ENCODE assay signal across 8 cellular contexts in the genomic region with DNA sequence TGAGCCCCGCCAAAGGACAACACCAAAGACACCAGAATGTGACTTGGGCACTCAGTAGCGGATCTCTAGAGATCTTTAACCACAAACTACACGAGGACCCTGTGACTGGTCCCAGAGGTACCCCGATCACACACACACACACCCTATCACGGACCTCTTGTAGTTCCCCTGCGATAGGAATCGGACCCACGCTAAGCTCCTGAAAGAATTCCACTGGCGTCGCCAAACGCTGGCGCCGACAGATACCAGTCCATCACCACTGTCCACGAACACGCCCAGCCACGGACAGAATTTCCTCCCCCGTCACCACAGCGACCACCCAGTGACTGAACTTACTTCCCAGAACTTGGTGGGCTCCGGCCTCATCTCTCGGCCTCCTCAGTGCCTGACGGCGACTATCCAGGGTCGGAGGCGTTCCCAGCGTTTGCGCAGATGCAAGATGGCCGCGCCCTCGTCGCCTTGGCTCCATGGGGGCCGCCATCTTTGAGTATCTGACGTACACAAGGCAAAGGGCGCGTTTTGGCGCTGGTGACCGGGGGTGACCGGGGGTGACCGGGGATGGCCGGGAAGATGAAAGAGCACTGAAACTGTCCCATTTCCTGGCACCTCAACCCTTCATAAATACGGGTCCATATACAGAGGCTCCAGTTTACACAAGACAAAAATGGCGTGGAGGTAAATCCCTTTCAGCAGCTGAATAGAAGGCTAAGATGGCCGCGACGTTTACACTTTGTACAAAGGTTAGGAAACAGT. TPM values are rescaled to one million over a fixed set of nuclear protein-coding genes. Genes with fewer than 3 reads are reported as not detected.
DNase-seq lines count a peak whose midpoint lies in the region; ATAC-seq, FAIRE-seq and TF ChIP-seq lines count a peak whose summit lies in the region.

Gene ZNF615, minus strand, starts transcription at position 407 of the 753 bp plus-strand sequence. CDS start 4,500 bp downstream, outside the sequence.

- H3K9me3 Mint-ChIP-seq in mesothelial cell of epicardium, result peaks cover 36% of the 10 kb centered on the region

- intact Hi-C loops in endothelial cell of umbilical vein (cut with micrococcal nuclease), result loop anchor here (1.0 to 2.0 kb wide), 4 partner anchors 20 to 81 kb away; partner anchors contain the start of genes ZNF350, ZNF432, ZNF613 and ZNF614

- POLR2A ChIA-PET in endothelial cell of umbilical vein (lab: Charles Lee), result interaction anchor here (1.5 kb wide), 1 partner anchor 20 kb away, joined by 4 read pairs; the partner anchor contains the start of gene ZNF614

- H3K4me2 ChIP-seq in BLaER1, result peak within 1 kb of the TSS; percentile 91
- H3K4me2 ChIP-seq in endothelial cell of umbilical vein (ENCODE audit: insufficient read depth, low read length), result peak within 1 kb of the TSS; percentile 57

- H3K27me3 ChIP-seq in BLaER1 (no peaks in the 10 kb centered on the region), endothelial cell of umbilical vein (ENCODE audit: control insufficient read depth in 2 of 2, insufficient read depth in 2 of 2, low read length in 2 of 2) (no peaks in the 10 kb centered on the region)

- H3K9ac ChIP-seq in BLaER1 (peak within 1 kb of the TSS; percentile 92), endothelial cell of umbilical vein (replicated peaks; ENCODE audit: extremely low read depth, insufficient read depth, low read length) (peak within 1 kb of the TSS; percentile 94)

- peaks cover 46% of the 10 kb centered on the region for H3K36me3 Mint-ChIP-seq in mesothelial cell of epicardium

- peak within 1 kb of the TSS; percentile 94 for H3K27ac ChIP-seq in BLaER1
- peak within 1 kb of the TSS; percentile 83 for H3K27ac ChIP-seq in endothelial cell of umbilical vein (ENCODE audit: insufficient read depth, low read depth, low read length)

- FAIRE-seq in endothelial cell of umbilical vein (lab: Jason Lieb, UNC), result peak; percentile 88

- H3K9me3 ChIP-seq in BLaER1, result peaks cover 57% of the 10 kb centered on the region
- H3K9me3 ChIP-seq in endothelial cell of umbilical vein (replicated peaks; ENCODE audit: control insufficient read depth, insufficient read depth, low read length), result no peaks in the 10 kb centered on the region

- H3K4me1 Mint-ChIP-seq in mesothelial cell of epicardium, result peaks cover 11% of the 10 kb centered on the region

- H4K20me1 ChIP-seq in BLaER1 (no peaks in the 10 kb centered on the region), endothelial cell of umbilical vein (replicated peaks; ENCODE audit: control insufficient read depth, extremely low read depth, insufficient read depth, low read length) (no peaks in the 10 kb centered on the region)

- H3K4me3 Mint-ChIP-seq in mesothelial cell of epicardium, result peak within 1 kb of the TSS; percentile 98

- ATAC-seq in HG03558 (IDR thresholded peaks at IDR 0.05; ENCODE audit: extremely low read depth, unreplicated experiment), result peak; percentile 85

- BruUV-seq in endothelial cell of umbilical vein (replicated peaks; lab: Mats Ljungman, UMichigan), result no TSS peak

- no peaks in the 10 kb centered on the region for H3K9me1 ChIP-seq in endothelial cell of umbilical vein (replicated peaks; ENCODE audit: control insufficient read depth, extremely low read depth, insufficient read depth, low read length)

- dilution Hi-C loops in endothelial cell of umbilical vein (cut with MboI; ENCODE audit: extremely low pct_ligation_motif_present, low sequenced_read_pairs), result no loop called here

- CTCF ChIA-PET in endothelial cell of umbilical vein (lab: Charles Lee), result interaction anchor here (1.4 kb wide), 1 partner anchor 230 kb away, joined by 3 read pairs; no protein-coding TSS in a partner anchor

- DNase-seq in GM19240 (ENCODE audit: insufficient read length, low spot score) (peak; percentile 42), NOMO-1 treated with DMSO at 0.1 percent for 48 hours (lab: John Stamatoyannopoulos, UW; ENCODE audit: unreplicated experiment) (peak; percentile 78), activated T-cell treated with anti-CD3 and anti-CD28 coated beads for 1 hour (ENCODE audit: low read depth) (peak; percentile 84), endothelial cell of umbilical vein (ENCODE audit: low read depth, low spot score) (peak; percentile 91), mesothelial cell of epicardium (ENCODE audit: low spot score in 2 of 2, unreplicated experiment in 2 of 2) (peak; percentile 74 to 89)
- DNase-seq in stimulated activated CD8-positive, alpha-beta memory T cell treated with anti-CD3 and anti-CD28 coated beads, Interleukin-15, amount 100 ng/mL, for 24 hours (ENCODE audit: low read depth), result peak; percentile 84

- no peaks in the 10 kb centered on the region for H3K27me3 Mint-ChIP-seq in mesothelial cell of epicardium (ENCODE audit: low read depth)

- H3K36me3 ChIP-seq in BLaER1 (peaks cover 41% of the 10 kb centered on the region), endothelial cell of umbilical vein (ENCODE audit: control insufficient read depth in 2 of 2, extremely low read depth in 1 of 2, insufficient read depth in 2 of 2, low read length in 2 of 2) (peaks cover 0 to 3% of the 10 kb centered on the region in 2 experiments)

- peak within 1 kb of the TSS; percentile 82 for H3K4me3 ChIP-seq in BLaER1
- peak within 1 kb of the TSS; percentile 57 to 76 (median 69) for H3K4me3 ChIP-seq in endothelial cell of umbilical vein (replicated peaks in 1 of 3; ENCODE audit: insufficient read depth in 1 of 3, low read depth in 1 of 3, low read length in 3 of 3)

- no peak for TF ChIP-seq CTCF in endothelial cell of umbilical vein (IDR thresholded peaks at IDR 0.05; ENCODE audit: extremely low read depth in 1 of 2, insufficient read depth in 1 of 2, low read depth in 1 of 2, low read length in 2 of 2)
- TF ChIP-seq CTCF in mesothelial cell of epicardium (IDR thresholded peaks at IDR 0.05; ENCODE audit: unreplicated experiment), result no peak

- TF ChIP-seq POLR2A in endothelial cell of umbilical vein (IDR thresholded peaks at IDR 0.05; ENCODE audit: low read depth, low read length), result no peak

- H3K4me1 ChIP-seq in BLaER1 (peaks cover 10% of the 10 kb centered on the region), endothelial cell of umbilical vein (ENCODE audit: control insufficient read depth, extremely low read depth, insufficient read depth, low read length) (peaks cover 7% of the 10 kb centered on the region)

- no peaks in the 10 kb centered on the region for H3K79me2 ChIP-seq in endothelial cell of umbilical vein (ENCODE audit: control insufficient read depth, insufficient read depth, low read length)

- H2AFZ ChIP-seq in endothelial cell of umbilical vein (ENCODE audit: low read depth, low read length), result peak within 1 kb of the TSS; percentile 94

- H3K27ac Mint-ChIP-seq in mesothelial cell of epicardium, result peak within 1 kb of the TSS; percentile 98

TF ChIP-seq in endothelial cell of umbilical vein, 7 proteins besides CTCF, POLR2A, EP300 and RAD21:
- TF ChIP-seq MYC (IDR thresholded peaks at IDR 0.05; ENCODE audit: low read depth, low read length), result no peak
- no peak for TF ChIP-seq GATA2 (IDR thresholded peaks at IDR 0.05; ENCODE audit: insufficient read depth, insufficient read length, low read depth, low read length)
- TF ChIP-seq EZH2 (IDR thresholded peaks at IDR 0.05; ENCODE audit: borderline replicate concordance, low read depth, low read length, severe bottlenecking), result no peak
- no peak for TF ChIP-seq JUN (IDR thresholded peaks at IDR 0.05; ENCODE audit: borderline replicate concordance, insufficient read depth, insufficient read length, low read depth)
- no peak for TF ChIP-seq MAX (IDR thresholded peaks at IDR 0.05; ENCODE audit: insufficient read depth, insufficient read length)
- TF ChIP-seq FOS (IDR thresholded peaks at IDR 0.05; ENCODE audit: borderline replicate concordance, insufficient read depth, low read length), result no peak
- no peak for TF ChIP-seq POLR2AphosphoS5 (IDR thresholded peaks at IDR 0.05; ENCODE audit: insufficient read depth, low read depth, low read length)

RNA-seq across cellular contexts. Expression of gene ZNF615, which starts in this region (rescaled TPM):
- total RNA-seq in endothelial cell of umbilical vein (4.5 and 5.1 TPM in 2 replicates), mesothelial cell of epicardium (14.3 to 17.0 TPM (median 14.6 TPM) in 3 replicates)
- polyA plus RNA-seq in endothelial cell of umbilical vein, result 1.4 TPM in 2 replicates
- 1.9 and 2.3 TPM in 2 replicates for polyA plus RNA-seq in endothelial cell of umbilical vein (2011; cell fraction: cytosol; rRNA removed)
- 3.5 and 4.5 TPM in 2 replicates for polyA plus RNA-seq in endothelial cell of umbilical vein (2011; cell fraction: nucleus; rRNA removed)
- polyA plus RNA-seq in endothelial cell of umbilical vein (2012), result 3.4 and 3.8 TPM in 2 replicates
- 7.3 and 10.9 TPM in 2 replicates for polyA minus RNA-seq in endothelial cell of umbilical vein
- 2.7 TPM for polyA minus RNA-seq in endothelial cell of umbilical vein (2011; cell fraction: cytosol; rRNA and poly(A)+ RNA removed)
- 5.2 and 6.8 TPM in 2 replicates for polyA minus RNA-seq in endothelial cell of umbilical vein (2011; cell fraction: nucleus; rRNA and poly(A)+ RNA removed)

Comparison
In these comparisons a context has a peak if more than half of its experiments do, and no peak if none do; other contexts are left out.
1. Peak in every context shown above with its lines: DNase-seq, ATAC-seq, H3K4me3 ChIP-seq and H3K27ac ChIP-seq.